1 cellular context compared by ENCODE assay signal in the genomic region with DNA sequence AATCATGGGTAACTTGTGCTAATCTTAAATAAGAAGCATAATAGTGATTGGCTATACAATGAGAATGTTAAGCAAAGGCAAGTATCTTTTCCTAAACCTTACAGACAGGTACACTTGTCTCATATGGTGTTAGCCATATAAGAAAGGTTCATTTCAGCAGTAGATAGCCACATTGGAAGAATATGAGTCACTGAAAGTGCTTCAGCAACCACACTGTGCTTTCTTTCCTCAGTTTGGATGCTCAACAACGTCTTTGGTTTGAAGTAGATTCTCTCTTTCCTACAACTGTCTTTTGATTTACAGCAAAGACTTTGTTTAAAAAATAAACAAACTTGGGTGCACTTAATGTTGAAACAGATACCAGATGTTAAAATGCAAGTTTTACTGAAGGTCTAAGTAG.
TF ChIP-seq lines count a peak whose summit lies in the region.

No MANE protein-coding gene starts in this region.

TF ChIP-seq in GM12878, 131 proteins besides CTCF, POLR2A, EP300 and RAD21 (continued from another document):
- TF ChIP-seq NFIC (IDR thresholded peaks at IDR 0.05; ENCODE audit: low read depth, low read length) (peak; percentile 54; the same call in 1 of the 2 replicates), YBX1 (IDR thresholded peaks at IDR 0.05) (no peak)
